Comparison of ENCODE assay signal across 8 cellular contexts in genomic region chr3:47037302-47037701, GRCh38. TPM values are rescaled to one million over a fixed set of nuclear protein-coding genes. Genes with fewer than 3 reads are reported as not detected.
A peak's percentile ranks its signal among the peaks of the same experiment; 100 is the strongest.
DNase-seq lines count a peak whose midpoint lies in the region; ATAC-seq and TF ChIP-seq lines count a peak whose summit lies in the region.
"Not testable (repeated sequence)": the region's sequence is repeated elsewhere in the genome, so short reads cannot be mapped to it uniquely, and the experiment has no call there.

No MANE protein-coding gene starts in this region.

- H3K9me3 ChIP-seq in CD4-positive, alpha-beta T cell (ENCODE audit: control insufficient read depth, low read length), result not testable (repeated sequence)

- ATAC-seq in CD4-positive, alpha-beta T cell (ENCODE audit: poor library complexity); T-cell (replicated peaks in 1 of 4); activated T-helper 17 cell treated with anti-CD3 and anti-CD28 coated beads, Interleukin-2, amount 50 U/mL, for 72 hours (replicated peaks); activated naive CD8-positive, alpha-beta T cell treated with anti-CD3 and anti-CD28 coated beads, Interleukin-2, amount 10 ng/mL, durations not matched to agents 7 days and 5 days (ENCODE audit: low read depth); stimulated activated memory B cell treated with anti-CD40 and anti-IgM and Interleukin-4, amounts not matched to agents 10 μg/mL and 1 μg/mL and 100 μg/mL, for 72 hours: not testable (repeated sequence)

- H3K9me3 Mint-ChIP-seq in CD4-positive, alpha-beta T cell; IgD-negative memory B cell; T-cell; activated CD4-positive, alpha-beta memory T cell treated with anti-CD3 and anti-CD28 coated beads for 36 hours; activated T-helper 17 cell treated with anti-CD3 and anti-CD28 coated beads, Interleukin-2, amount 50 U/mL, for 72 hours; activated naive CD8-positive, alpha-beta T cell treated with anti-CD3 and anti-CD28 coated beads, Interleukin-2, amount 10 ng/mL, durations not matched to agents 7 days and 5 days; immature natural killer cell; stimulated activated memory B cell treated with anti-CD40 and anti-IgM and Interleukin-4, amounts not matched to agents 10 μg/mL and 1 μg/mL and 100 μg/mL, for 72 hours: not testable (repeated sequence)

- CTCF ChIA-PET in CD4-positive, alpha-beta T cell (lab: Charles Lee); T-cell (lab: Charles Lee); activated CD4-positive, alpha-beta memory T cell treated with anti-CD3 and anti-CD28 coated beads for 36 hours (lab: Charles Lee): not testable (repeated sequence)

- not testable (repeated sequence) for H3K27me3 ChIP-seq in CD4-positive, alpha-beta T cell (ENCODE audit: control insufficient read depth, insufficient read depth, low read length)

- POLR2A ChIA-PET in CD4-positive, alpha-beta T cell (lab: Charles Lee), result interaction anchor here (0.9 kb wide), 1 partner anchor 39 kb away, joined by 3 read pairs; no protein-coding TSS in a partner anchor
- POLR2A ChIA-PET in T-cell (lab: Charles Lee), result interaction anchor here in 1 of 2 donors (0.6 kb wide), 1 partner anchor 29 kb away, joined by 6 read pairs; no protein-coding TSS in a partner anchor
- POLR2A ChIA-PET in activated CD4-positive, alpha-beta memory T cell treated with anti-CD3 and anti-CD28 coated beads for 36 hours (lab: Charles Lee), result interaction anchor here (1.0 kb wide), 1 partner anchor 18 kb away, joined by 3 read pairs; no protein-coding TSS in a partner anchor
- POLR2A ChIA-PET in activated naive CD8-positive, alpha-beta T cell treated with anti-CD3 and anti-CD28 coated beads, Interleukin-2, amount 10 ng/mL, durations not matched to agents 7 days and 5 days (lab: Charles Lee), result not testable (repeated sequence)

- peak overlapping the region; percentile 39 for H3K27ac ChIP-seq in CD4-positive, alpha-beta T cell (ENCODE audit: low read depth, low read length)

- not testable (repeated sequence) for TF ChIP-seq CTCF in CD4-positive, alpha-beta T cell (IDR thresholded peaks at IDR 0.05)

- peak overlapping the region; percentile 30 for H3K4me3 Mint-ChIP-seq in CD4-positive, alpha-beta T cell
- H3K4me3 Mint-ChIP-seq in IgD-negative memory B cell, result peak overlapping the region in 3 of 4 donors; percentile 3 to 84 (median 36)
- peak overlapping the region; percentile 32 to 72 (median 57) for H3K4me3 Mint-ChIP-seq in T-cell
- not testable (repeated sequence) for H3K4me3 Mint-ChIP-seq in activated CD4-positive, alpha-beta memory T cell treated with anti-CD3 and anti-CD28 coated beads for 36 hours; activated naive CD8-positive, alpha-beta T cell treated with anti-CD3 and anti-CD28 coated beads, Interleukin-2, amount 10 ng/mL, durations not matched to agents 7 days and 5 days; stimulated activated memory B cell treated with anti-CD40 and anti-IgM and Interleukin-4, amounts not matched to agents 10 μg/mL and 1 μg/mL and 100 μg/mL, for 72 hours
- H3K4me3 Mint-ChIP-seq in activated T-helper 17 cell treated with anti-CD3 and anti-CD28 coated beads, Interleukin-2, amount 50 U/mL, for 72 hours, result peak overlapping the region; percentile 62
- H3K4me3 Mint-ChIP-seq in immature natural killer cell, result peak overlapping the region; percentile 36 to 67 (median 57)

- intact Hi-C loops in CD4-positive, alpha-beta T cell (cut with DNase I, micrococcal nuclease), result loop anchor here in 1 of 2 experiments (10.0 kb wide), 1 partner anchor 53 kb away; no protein-coding TSS in a partner anchor
- intact Hi-C loops in activated CD4-positive, alpha-beta memory T cell treated with anti-CD3 and anti-CD28 coated beads for 36 hours (cut with micrococcal nuclease), result loop anchor here (5.0 kb wide), 1 partner anchor 60 kb away; the partner anchor contains the start of genes CCDC12 and NBEAL2

- H3K27me3 Mint-ChIP-seq in CD4-positive, alpha-beta T cell; IgD-negative memory B cell; T-cell; activated CD4-positive, alpha-beta memory T cell treated with anti-CD3 and anti-CD28 coated beads for 36 hours; activated T-helper 17 cell treated with anti-CD3 and anti-CD28 coated beads, Interleukin-2, amount 50 U/mL, for 72 hours; activated naive CD8-positive, alpha-beta T cell treated with anti-CD3 and anti-CD28 coated beads, Interleukin-2, amount 10 ng/mL, durations not matched to agents 7 days and 5 days; stimulated activated memory B cell treated with anti-CD40 and anti-IgM and Interleukin-4, amounts not matched to agents 10 μg/mL and 1 μg/mL and 100 μg/mL, for 72 hours: not testable (repeated sequence)
- H3K27me3 Mint-ChIP-seq in immature natural killer cell (ENCODE audit: low read depth in 3 of 3), result peaks cover 8 to 16% (median 16%) of the 10 kb centered on the region in 3 donors

- peaks cover 87% of the 10 kb centered on the region for H3K36me3 Mint-ChIP-seq in CD4-positive, alpha-beta T cell (ENCODE audit: low read depth)
- peaks cover 13% of the 10 kb centered on the region for H3K36me3 Mint-ChIP-seq in IgD-negative memory B cell
- H3K36me3 Mint-ChIP-seq in T-cell, result peaks cover 61% of the 10 kb centered on the region
- H3K36me3 Mint-ChIP-seq in activated CD4-positive, alpha-beta memory T cell treated with anti-CD3 and anti-CD28 coated beads for 36 hours, result peaks cover 42% of the 10 kb centered on the region
- H3K36me3 Mint-ChIP-seq in activated T-helper 17 cell treated with anti-CD3 and anti-CD28 coated beads, Interleukin-2, amount 50 U/mL, for 72 hours (ENCODE audit: low read depth), result peaks cover 89% of the 10 kb centered on the region
- peaks cover 44% of the 10 kb centered on the region for H3K36me3 Mint-ChIP-seq in activated naive CD8-positive, alpha-beta T cell treated with anti-CD3 and anti-CD28 coated beads, Interleukin-2, amount 10 ng/mL, durations not matched to agents 7 days and 5 days
- peaks cover 29 to 61% (median 47%) of the 10 kb centered on the region in 3 donors for H3K36me3 Mint-ChIP-seq in immature natural killer cell
- H3K36me3 Mint-ChIP-seq in stimulated activated memory B cell treated with anti-CD40 and anti-IgM and Interleukin-4, amounts not matched to agents 10 μg/mL and 1 μg/mL and 100 μg/mL, for 72 hours, result peaks cover 62% of the 10 kb centered on the region

- peak overlapping the region; percentile 87 for H3K27ac Mint-ChIP-seq in CD4-positive, alpha-beta T cell
- H3K27ac Mint-ChIP-seq in IgD-negative memory B cell, result peak overlapping the region; percentile 82 to 93 (median 88)
- H3K27ac Mint-ChIP-seq in T-cell, result peak overlapping the region; percentile 91 to 96
- H3K27ac Mint-ChIP-seq in activated CD4-positive, alpha-beta memory T cell treated with anti-CD3 and anti-CD28 coated beads for 36 hours, result peak overlapping the region; percentile 78
- H3K27ac Mint-ChIP-seq in activated T-helper 17 cell treated with anti-CD3 and anti-CD28 coated beads, Interleukin-2, amount 50 U/mL, for 72 hours, result peak overlapping the region; percentile 84
- peak overlapping the region; percentile 68 for H3K27ac Mint-ChIP-seq in activated naive CD8-positive, alpha-beta T cell treated with anti-CD3 and anti-CD28 coated beads, Interleukin-2, amount 10 ng/mL, durations not matched to agents 7 days and 5 days
- H3K27ac Mint-ChIP-seq in immature natural killer cell, result peak overlapping the region; percentile 76 to 96 (median 92)
- H3K27ac Mint-ChIP-seq in stimulated activated memory B cell treated with anti-CD40 and anti-IgM and Interleukin-4, amounts not matched to agents 10 μg/mL and 1 μg/mL and 100 μg/mL, for 72 hours, result peak overlapping the region; percentile 59

- not testable (repeated sequence) for DNase-seq in CD4-positive, alpha-beta T cell; T-cell; activated CD4-positive, alpha-beta memory T cell treated with anti-CD3 and anti-CD28 coated beads for 36 hours; activated naive CD8-positive, alpha-beta T cell treated with anti-CD3 and anti-CD28 coated beads, Interleukin-2, amount 10 ng/mL, durations not matched to agents 7 days and 5 days; immature natural killer cell

- H3K4me1 Mint-ChIP-seq in CD4-positive, alpha-beta T cell (ENCODE audit: low read depth), result peaks cover 25% of the 10 kb centered on the region
- H3K4me1 Mint-ChIP-seq in IgD-negative memory B cell (peaks cover 15 to 20% (median 17%) of the 10 kb centered on the region in 3 donors), T-cell (peaks cover 29 to 54% (median 48%) of the 10 kb centered on the region in 3 donors), immature natural killer cell (peaks cover 20 to 32% of the 10 kb centered on the region in 2 donors)
- H3K4me1 Mint-ChIP-seq in activated CD4-positive, alpha-beta memory T cell treated with anti-CD3 and anti-CD28 coated beads for 36 hours (ENCODE audit: low read depth), result peaks cover 33% of the 10 kb centered on the region
- peaks cover 13% of the 10 kb centered on the region for H3K4me1 Mint-ChIP-seq in activated T-helper 17 cell treated with anti-CD3 and anti-CD28 coated beads, Interleukin-2, amount 50 U/mL, for 72 hours
- peaks cover 18% of the 10 kb centered on the region for H3K4me1 Mint-ChIP-seq in activated naive CD8-positive, alpha-beta T cell treated with anti-CD3 and anti-CD28 coated beads, Interleukin-2, amount 10 ng/mL, durations not matched to agents 7 days and 5 days
- H3K4me1 Mint-ChIP-seq in stimulated activated memory B cell treated with anti-CD40 and anti-IgM and Interleukin-4, amounts not matched to agents 10 μg/mL and 1 μg/mL and 100 μg/mL, for 72 hours, result peaks cover 11% of the 10 kb centered on the region

RNA-seq across cellular contexts. Expression of gene NBEAL2, which starts 57.8 kb away (rescaled TPM):
- 100 to 1,000 TPM; 163 to 170 TPM for total RNA-seq in CD4-positive, alpha-beta T cell
- 6.7 TPM for polyA plus RNA-seq in IgD-negative memory B cell
- total RNA-seq in T-cell, result 100 to 1,000 TPM; 141 to 206 (median 182) TPM
- 100 to 1,000 TPM; 114 to 117 TPM for total RNA-seq in activated CD4-positive, alpha-beta memory T cell treated with anti-CD3 and anti-CD28 coated beads for 36 hours
- total RNA-seq in activated T-helper 17 cell treated with anti-CD3 and anti-CD28 coated beads, Interleukin-2, amount 50 U/mL, for 72 hours, result 100 to 1,000 TPM; 140 to 169 TPM
- total RNA-seq in activated naive CD8-positive, alpha-beta T cell treated with anti-CD3 and anti-CD28 coated beads, Interleukin-2, amount 10 ng/mL, durations not matched to agents 7 days and 5 days, result 100 to 1,000 TPM; 165 to 178 TPM
- 10 to 100 TPM in 1 of 3 donors, 1 to 10 TPM in 2; 7.9 to 28.4 (median 9.9) TPM for polyA plus RNA-seq in immature natural killer cell
